Comparison of ENCODE assay signal across 1 cellular context in the genomic region with DNA sequence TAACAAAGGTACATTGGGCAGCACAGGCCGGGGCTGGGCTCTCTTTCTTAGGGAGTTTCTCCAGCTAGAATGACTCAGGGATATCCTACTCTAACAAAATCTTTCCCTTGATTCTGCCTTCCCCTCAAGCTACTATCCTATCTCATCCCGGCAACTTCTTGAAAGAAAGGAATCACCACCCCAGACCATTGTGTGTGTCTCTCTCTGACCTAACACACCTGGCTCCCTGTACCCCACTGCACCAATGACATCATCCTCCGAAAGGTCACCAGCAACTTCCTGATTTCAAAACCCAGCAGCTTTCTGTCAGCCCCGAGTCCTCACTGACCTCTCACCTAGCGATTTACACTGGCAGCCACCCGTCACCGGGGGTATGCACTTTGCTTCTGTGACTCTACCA.
A peak's percentile ranks its signal among the peaks of the same experiment; 100 is the strongest.
TF ChIP-seq lines count a peak whose summit lies in the region.

No MANE protein-coding gene starts in this region.

TF ChIP-seq in HepG2, 621 proteins besides CTCF, POLR2A, EP300 and RAD21 (continued from another document and continues in another):
- TF ChIP-seq SCMH1 (CRISPR knock-in tag; IDR thresholded peaks at IDR 0.05; ENCODE audit: borderline replicate concordance), result no peak
- TF ChIP-seq CHD2 (IDR thresholded peaks at IDR 0.05; ENCODE audit: low read depth, low read length), result no peak
- TF ChIP-seq, protein P1, sequence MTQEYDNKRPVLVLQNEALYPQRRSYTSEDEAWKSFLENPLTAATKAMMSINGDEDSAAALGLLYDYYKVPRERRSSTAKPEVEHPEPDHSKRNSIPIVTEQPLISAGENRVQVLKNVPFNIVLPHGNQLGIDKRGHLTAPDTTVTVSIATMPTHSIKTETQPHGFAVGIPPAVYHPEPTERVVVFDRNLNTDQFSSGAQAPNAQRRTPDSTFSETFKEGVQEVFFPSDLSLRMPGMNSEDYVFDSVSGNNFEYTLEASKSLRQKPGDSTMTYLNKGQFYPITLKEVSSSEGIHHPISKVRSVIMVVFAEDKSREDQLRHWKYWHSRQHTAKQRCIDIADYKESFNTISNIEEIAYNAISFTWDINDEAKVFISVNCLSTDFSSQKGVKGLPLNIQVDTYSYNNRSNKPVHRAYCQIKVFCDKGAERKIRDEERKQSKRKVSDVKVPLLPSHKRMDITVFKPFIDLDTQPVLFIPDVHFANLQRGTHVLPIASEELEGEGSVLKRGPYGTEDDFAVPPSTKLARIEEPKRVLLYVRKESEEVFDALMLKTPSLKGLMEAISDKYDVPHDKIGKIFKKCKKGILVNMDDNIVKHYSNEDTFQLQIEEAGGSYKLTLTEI (CRISPR knock-in tag; conservative IDR thresholded peaks at IDR 0.05), result no peak
- TF ChIP-seq BHLHE40 (IDR thresholded peaks at IDR 0.05; ENCODE audit: low read length), result no peak
- no peak; the same call in 1 of the 2 replicates for TF ChIP-seq KMT2A (CRISPR knock-in tag; IDR thresholded peaks at IDR 0.05)
- TF ChIP-seq, protein P2, sequence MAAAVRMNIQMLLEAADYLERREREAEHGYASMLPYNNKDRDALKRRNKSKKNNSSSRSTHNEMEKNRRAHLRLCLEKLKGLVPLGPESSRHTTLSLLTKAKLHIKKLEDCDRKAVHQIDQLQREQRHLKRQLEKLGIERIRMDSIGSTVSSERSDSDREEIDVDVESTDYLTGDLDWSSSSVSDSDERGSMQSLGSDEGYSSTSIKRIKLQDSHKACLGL (CRISPR knock-in tag; IDR thresholded peaks at IDR 0.05), result no peak
- no peak for TF ChIP-seq ATRX (CRISPR knock-in tag; IDR thresholded peaks at IDR 0.05; ENCODE audit: borderline replicate concordance)
- no peak for TF ChIP-seq YY1 (IDR thresholded peaks at IDR 0.05; ENCODE audit: insufficient read depth, insufficient replicate concordance, low read depth, low read length)
- no peak for TF ChIP-seq RBAK (CRISPR knock-in tag; IDR thresholded peaks at IDR 0.05)
- no peak for TF ChIP-seq ZNF557 (CRISPR knock-in tag; IDR thresholded peaks at IDR 0.05)
- TF ChIP-seq ZBTB38 (CRISPR knock-in tag; IDR thresholded peaks at IDR 0.05), result peak; percentile 39; the same call in 1 of the 2 replicates
- no peak for TF ChIP-seq CCAR2 (optimal IDR thresholded peaks at IDR 0.05; ENCODE audit: low read depth, low read length)
- TF ChIP-seq FOSL1 (CRISPR knock-in tag; IDR thresholded peaks at IDR 0.05; ENCODE audit: borderline replicate concordance), result no peak
- no peak for TF ChIP-seq ZNF563 (CRISPR knock-in tag; IDR thresholded peaks at IDR 0.05)
- no peak for TF ChIP-seq HDAC6 (IDR thresholded peaks at IDR 0.05; ENCODE audit: low read depth, low read length)
- no peak for TF ChIP-seq MAFG (CRISPR knock-in tag; IDR thresholded peaks at IDR 0.05)
- TF ChIP-seq ESRRA (CRISPR knock-in tag; IDR thresholded peaks at IDR 0.05; ENCODE audit: low read depth), result no peak
- no peak for TF ChIP-seq SRSF4 (IDR thresholded peaks at IDR 0.05; ENCODE audit: low read depth, low read length, poor library complexity, severe bottlenecking)
- TF ChIP-seq, protein P3, sequence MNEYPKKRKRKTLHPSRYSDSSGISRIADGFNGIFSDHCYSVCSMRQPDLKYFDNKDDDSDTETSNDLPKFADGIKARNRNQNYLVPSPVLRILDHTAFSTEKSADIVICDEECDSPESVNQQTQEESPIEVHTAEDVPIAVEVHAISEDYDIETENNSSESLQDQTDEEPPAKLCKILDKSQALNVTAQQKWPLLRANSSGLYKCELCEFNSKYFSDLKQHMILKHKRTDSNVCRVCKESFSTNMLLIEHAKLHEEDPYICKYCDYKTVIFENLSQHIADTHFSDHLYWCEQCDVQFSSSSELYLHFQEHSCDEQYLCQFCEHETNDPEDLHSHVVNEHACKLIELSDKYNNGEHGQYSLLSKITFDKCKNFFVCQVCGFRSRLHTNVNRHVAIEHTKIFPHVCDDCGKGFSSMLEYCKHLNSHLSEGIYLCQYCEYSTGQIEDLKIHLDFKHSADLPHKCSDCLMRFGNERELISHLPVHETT (CRISPR knock-in tag; conservative IDR thresholded peaks at IDR 0.05), result no peak
- TF ChIP-seq, protein P4, sequence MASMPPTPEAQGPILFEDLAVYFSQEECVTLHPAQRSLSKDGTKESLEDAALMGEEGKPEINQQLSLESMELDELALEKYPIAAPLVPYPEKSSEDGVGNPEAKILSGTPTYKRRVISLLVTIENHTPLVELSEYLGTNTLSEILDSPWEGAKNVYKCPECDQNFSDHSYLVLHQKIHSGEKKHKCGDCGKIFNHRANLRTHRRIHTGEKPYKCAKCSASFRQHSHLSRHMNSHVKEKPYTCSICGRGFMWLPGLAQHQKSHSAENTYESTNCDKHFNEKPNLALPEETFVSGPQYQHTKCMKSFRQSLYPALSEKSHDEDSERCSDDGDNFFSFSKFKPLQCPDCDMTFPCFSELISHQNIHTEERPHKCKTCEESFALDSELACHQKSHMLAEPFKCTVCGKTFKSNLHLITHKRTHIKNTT (CRISPR knock-in tag; IDR thresholded peaks at IDR 0.05), result no peak
- TF ChIP-seq ZNF282 (IDR thresholded peaks at IDR 0.05; ENCODE audit: partially characterized antibody), result no peak
- peak; percentile 69 for TF ChIP-seq FOXA3 (CRISPR knock-in tag; IDR thresholded peaks at IDR 0.05)
- TF ChIP-seq, protein P5, sequence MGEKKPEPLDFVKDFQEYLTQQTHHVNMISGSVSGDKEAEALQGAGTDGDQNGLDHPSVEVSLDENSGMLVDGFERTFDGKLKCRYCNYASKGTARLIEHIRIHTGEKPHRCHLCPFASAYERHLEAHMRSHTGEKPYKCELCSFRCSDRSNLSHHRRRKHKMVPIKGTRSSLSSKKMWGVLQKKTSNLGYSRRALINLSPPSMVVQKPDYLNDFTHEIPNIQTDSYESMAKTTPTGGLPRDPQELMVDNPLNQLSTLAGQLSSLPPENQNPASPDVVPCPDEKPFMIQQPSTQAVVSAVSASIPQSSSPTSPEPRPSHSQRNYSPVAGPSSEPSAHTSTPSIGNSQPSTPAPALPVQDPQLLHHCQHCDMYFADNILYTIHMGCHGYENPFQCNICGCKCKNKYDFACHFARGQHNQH (CRISPR knock-in tag; IDR thresholded peaks at IDR 0.05), result 0 out of 2 replicates have a peak, but pooled peaks have one; percentile 37
- no peak for TF ChIP-seq HNRNPL (IDR thresholded peaks at IDR 0.05; ENCODE audit: low read depth, low read length)
- TF ChIP-seq, protein P6, sequence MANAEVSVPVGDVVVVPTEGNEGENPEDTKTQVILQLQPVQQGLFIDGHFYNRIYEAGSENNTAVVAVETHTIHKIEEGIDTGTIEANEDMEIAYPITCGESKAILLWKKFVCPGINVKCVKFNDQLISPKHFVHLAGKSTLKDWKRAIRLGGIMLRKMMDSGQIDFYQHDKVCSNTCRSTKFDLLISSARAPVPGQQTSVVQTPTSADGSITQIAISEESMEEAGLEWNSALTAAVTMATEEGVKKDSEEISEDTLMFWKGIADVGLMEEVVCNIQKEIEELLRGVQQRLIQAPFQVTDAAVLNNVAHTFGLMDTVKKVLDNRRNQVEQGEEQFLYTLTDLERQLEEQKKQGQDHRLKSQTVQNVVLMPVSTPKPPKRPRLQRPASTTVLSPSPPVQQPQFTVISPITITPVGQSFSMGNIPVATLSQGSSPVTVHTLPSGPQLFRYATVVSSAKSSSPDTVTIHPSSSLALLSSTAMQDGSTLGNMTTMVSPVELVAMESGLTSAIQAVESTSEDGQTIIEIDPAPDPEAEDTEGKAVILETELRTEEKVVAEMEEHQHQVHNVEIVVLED (CRISPR knock-in tag; IDR thresholded peaks at IDR 0.05; ENCODE audit: borderline replicate concordance), result no peak
- 0 out of 2 replicates have a peak, but pooled peaks have one; percentile 12 for TF ChIP-seq HNF4G (IDR thresholded peaks at IDR 0.05; ENCODE audit: borderline replicate concordance, low read depth, low read length)
- no peak for TF ChIP-seq HNF4G (CRISPR knock-in tag; IDR thresholded peaks at IDR 0.05; ENCODE audit: borderline replicate concordance, low read depth)
- TF ChIP-seq ZNF7 (CRISPR knock-in tag; IDR thresholded peaks at IDR 0.05), result no peak
- TF ChIP-seq NR2F6 (IDR thresholded peaks at IDR 0.05), result peak; percentile 92
- TF ChIP-seq NR2F6 (CRISPR knock-in tag; IDR thresholded peaks at IDR 0.05), result peak; percentile 94
- no peak for TF ChIP-seq ZNF430 (CRISPR knock-in tag; IDR thresholded peaks at IDR 0.05)
- no peak for TF ChIP-seq REXO4 (CRISPR knock-in tag; IDR thresholded peaks at IDR 0.05; ENCODE audit: borderline replicate concordance)
- TF ChIP-seq ZNF737 (CRISPR knock-in tag; IDR thresholded peaks at IDR 0.05; ENCODE audit: borderline replicate concordance), result no peak
- no peak for TF ChIP-seq NFATC3 (CRISPR knock-in tag; IDR thresholded peaks at IDR 0.05)
- TF ChIP-seq TSC22D2 (CRISPR knock-in tag; IDR thresholded peaks at IDR 0.05; ENCODE audit: borderline replicate concordance), result no peak
- TF ChIP-seq ZNF124 (CRISPR knock-in tag; IDR thresholded peaks at IDR 0.05), result no peak
- no peak for TF ChIP-seq ZNF432 (CRISPR knock-in tag; IDR thresholded peaks at IDR 0.05; ENCODE audit: borderline replicate concordance)
- TF ChIP-seq, protein P7, sequence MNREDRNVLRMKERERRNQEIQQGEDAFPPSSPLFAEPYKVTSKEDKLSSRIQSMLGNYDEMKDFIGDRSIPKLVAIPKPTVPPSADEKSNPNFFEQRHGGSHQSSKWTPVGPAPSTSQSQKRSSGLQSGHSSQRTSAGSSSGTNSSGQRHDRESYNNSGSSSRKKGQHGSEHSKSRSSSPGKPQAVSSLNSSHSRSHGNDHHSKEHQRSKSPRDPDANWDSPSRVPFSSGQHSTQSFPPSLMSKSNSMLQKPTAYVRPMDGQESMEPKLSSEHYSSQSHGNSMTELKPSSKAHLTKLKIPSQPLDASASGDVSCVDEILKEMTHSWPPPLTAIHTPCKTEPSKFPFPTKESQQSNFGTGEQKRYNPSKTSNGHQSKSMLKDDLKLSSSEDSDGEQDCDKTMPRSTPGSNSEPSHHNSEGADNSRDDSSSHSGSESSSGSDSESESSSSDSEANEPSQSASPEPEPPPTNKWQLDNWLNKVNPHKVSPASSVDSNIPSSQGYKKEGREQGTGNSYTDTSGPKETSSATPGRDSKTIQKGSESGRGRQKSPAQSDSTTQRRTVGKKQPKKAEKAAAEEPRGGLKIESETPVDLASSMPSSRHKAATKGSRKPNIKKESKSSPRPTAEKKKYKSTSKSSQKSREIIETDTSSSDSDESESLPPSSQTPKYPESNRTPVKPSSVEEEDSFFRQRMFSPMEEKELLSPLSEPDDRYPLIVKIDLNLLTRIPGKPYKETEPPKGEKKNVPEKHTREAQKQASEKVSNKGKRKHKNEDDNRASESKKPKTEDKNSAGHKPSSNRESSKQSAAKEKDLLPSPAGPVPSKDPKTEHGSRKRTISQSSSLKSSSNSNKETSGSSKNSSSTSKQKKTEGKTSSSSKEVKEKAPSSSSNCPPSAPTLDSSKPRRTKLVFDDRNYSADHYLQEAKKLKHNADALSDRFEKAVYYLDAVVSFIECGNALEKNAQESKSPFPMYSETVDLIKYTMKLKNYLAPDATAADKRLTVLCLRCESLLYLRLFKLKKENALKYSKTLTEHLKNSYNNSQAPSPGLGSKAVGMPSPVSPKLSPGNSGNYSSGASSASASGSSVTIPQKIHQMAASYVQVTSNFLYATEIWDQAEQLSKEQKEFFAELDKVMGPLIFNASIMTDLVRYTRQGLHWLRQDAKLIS (CRISPR knock-in tag; IDR thresholded peaks at IDR 0.05), result no peak
- TF ChIP-seq ZIK1 (CRISPR knock-in tag; IDR thresholded peaks at IDR 0.05; ENCODE audit: borderline replicate concordance, low read depth), result no peak
- TF ChIP-seq RFXANK (CRISPR knock-in tag; IDR thresholded peaks at IDR 0.05), result no peak
- no peak for TF ChIP-seq PAF1 (CRISPR knock-in tag; IDR thresholded peaks at IDR 0.05)
- TF ChIP-seq KDM4B (CRISPR knock-in tag; IDR thresholded peaks at IDR 0.05), result no peak
- no peak for TF ChIP-seq ZNF510 (CRISPR knock-in tag; IDR thresholded peaks at IDR 0.05; ENCODE audit: low read depth)
- TF ChIP-seq, protein P8, sequence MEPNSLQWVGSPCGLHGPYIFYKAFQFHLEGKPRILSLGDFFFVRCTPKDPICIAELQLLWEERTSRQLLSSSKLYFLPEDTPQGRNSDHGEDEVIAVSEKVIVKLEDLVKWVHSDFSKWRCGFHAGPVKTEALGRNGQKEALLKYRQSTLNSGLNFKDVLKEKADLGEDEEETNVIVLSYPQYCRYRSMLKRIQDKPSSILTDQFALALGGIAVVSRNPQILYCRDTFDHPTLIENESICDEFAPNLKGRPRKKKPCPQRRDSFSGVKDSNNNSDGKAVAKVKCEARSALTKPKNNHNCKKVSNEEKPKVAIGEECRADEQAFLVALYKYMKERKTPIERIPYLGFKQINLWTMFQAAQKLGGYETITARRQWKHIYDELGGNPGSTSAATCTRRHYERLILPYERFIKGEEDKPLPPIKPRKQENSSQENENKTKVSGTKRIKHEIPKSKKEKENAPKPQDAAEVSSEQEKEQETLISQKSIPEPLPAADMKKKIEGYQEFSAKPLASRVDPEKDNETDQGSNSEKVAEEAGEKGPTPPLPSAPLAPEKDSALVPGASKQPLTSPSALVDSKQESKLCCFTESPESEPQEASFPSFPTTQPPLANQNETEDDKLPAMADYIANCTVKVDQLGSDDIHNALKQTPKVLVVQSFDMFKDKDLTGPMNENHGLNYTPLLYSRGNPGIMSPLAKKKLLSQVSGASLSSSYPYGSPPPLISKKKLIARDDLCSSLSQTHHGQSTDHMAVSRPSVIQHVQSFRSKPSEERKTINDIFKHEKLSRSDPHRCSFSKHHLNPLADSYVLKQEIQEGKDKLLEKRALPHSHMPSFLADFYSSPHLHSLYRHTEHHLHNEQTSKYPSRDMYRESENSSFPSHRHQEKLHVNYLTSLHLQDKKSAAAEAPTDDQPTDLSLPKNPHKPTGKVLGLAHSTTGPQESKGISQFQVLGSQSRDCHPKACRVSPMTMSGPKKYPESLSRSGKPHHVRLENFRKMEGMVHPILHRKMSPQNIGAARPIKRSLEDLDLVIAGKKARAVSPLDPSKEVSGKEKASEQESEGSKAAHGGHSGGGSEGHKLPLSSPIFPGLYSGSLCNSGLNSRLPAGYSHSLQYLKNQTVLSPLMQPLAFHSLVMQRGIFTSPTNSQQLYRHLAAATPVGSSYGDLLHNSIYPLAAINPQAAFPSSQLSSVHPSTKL (CRISPR knock-in tag; IDR thresholded peaks at IDR 0.05), result peak; percentile 77
